Comparison of ENCODE assay signal across 25 cellular contexts in the genomic region with DNA sequence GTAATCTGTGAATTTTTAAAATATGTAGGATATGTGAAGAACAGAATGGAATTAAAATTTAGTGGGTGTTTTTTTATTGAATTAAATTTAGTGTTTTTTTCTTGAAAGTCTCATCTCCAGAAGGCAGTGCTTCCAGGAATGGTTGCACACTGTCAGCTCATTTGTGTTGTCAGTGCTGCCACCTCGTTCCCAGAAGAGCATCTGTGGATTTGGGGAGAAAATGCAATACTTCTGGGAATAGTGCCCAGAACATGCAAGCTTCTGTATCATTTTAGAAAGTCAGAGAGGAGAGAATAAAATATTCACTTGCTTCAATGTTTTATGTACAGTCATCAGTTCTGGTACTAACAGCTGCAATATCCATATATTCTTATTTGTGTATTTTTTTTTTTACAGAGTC.
DNase-seq lines count a peak whose midpoint lies in the region; ATAC-seq and TF ChIP-seq lines count a peak whose summit lies in the region.
"Had no signal": no experiment of that assay in that cellular context is flagged by ENCODE, and none has a peak within 500 bp of the region (broad histone marks: within the 10 kb centered on the region; RNA-seq: fewer than 3 reads in every experiment).

No MANE protein-coding gene starts in this region.

- no peak overlapping the region for H3K9ac ChIP-seq in MM.1S (ENCODE audit: low read length)

- H3K4me3 ChIP-seq in fibroblast of pulmonary artery (replicated peaks; ENCODE audit: low read depth, low read length) (no peak overlapping the region), MM.1S (ENCODE audit: low read length) (no peak overlapping the region)
- H3K4me3 ChIP-seq: SJCRH30 had no signal

- TF ChIP-seq CTCF in fibroblast of pulmonary artery (IDR thresholded peaks at IDR 0.05; ENCODE audit: low read length, missing control alignments) = no peak
- no peak for TF ChIP-seq CTCF in MM.1S (IDR thresholded peaks at IDR 0.05; ENCODE audit: low read length)

- no peaks in the 10 kb centered on the region for H3K27me3 ChIP-seq in MM.1S (replicated peaks; ENCODE audit: insufficient read depth, low read length)
- H3K27me3 ChIP-seq: SJCRH30 had no signal

- H3F3A ChIP-seq in MM.1S (ENCODE audit: insufficient read depth, low read length) = no peaks in the 10 kb centered on the region

- POLR2A ChIA-PET in HEK293T (lab: Yijun Ruan, JAX) = no interaction called here

- no peaks in the 10 kb centered on the region for H3K36me3 ChIP-seq in MM.1S (replicated peaks; ENCODE audit: insufficient read depth, low read length)
- H3K36me3 ChIP-seq: SJCRH30 had no signal

- H3K27ac ChIP-seq in MM.1S (ENCODE audit: low read length) = no peak overlapping the region
- H3K27ac ChIP-seq: SJCRH30 had no signal

- no peaks in the 10 kb centered on the region for H3K9me3 ChIP-seq in MM.1S (replicated peaks; ENCODE audit: insufficient read depth, low read length)
- H3K9me3 ChIP-seq: SJCRH30 had no signal

- CTCF ChIA-PET in HEK293T (lab: Yijun Ruan, JAX) = no interaction called here

- H3K4me1 ChIP-seq in MM.1S (ENCODE audit: low read length) = no peaks in the 10 kb centered on the region
- H3K4me1 ChIP-seq: SJCRH30 had no signal

- no peaks in the 10 kb centered on the region for H3K79me2 ChIP-seq in MM.1S (ENCODE audit: low read length)

- DNase-seq in G401 (ENCODE audit: low spot score) (peak; percentile 7), NCI-H446 treated with DMSO at 0.1 percent for 48 hours (lab: John Stamatoyannopoulos, UW) (peak; percentile 39), fibroblast of pulmonary artery (ENCODE audit: low read depth) (peak; percentile 10), occipital lobe (lab: John Stamatoyannopoulos, UW) (peak; percentile 8), HEK293T (ENCODE audit: extremely low spot score) (no peak), MM.1S (no peak)
- no peak for DNase-seq in activated CD4-positive, alpha-beta T cell treated with anti-CD3 and anti-CD28 coated beads for 48 hours
- DNase-seq: AML-193; CD4-positive, alpha-beta memory T cell; COR-L47; DMS53; GDM1; IMR-90; KG1; NCI-H1092; NCI-H1417 treated with DMSO at 0.1 percent for 48 hours; NCI-H187 treated with DMSO at 0.1 percent for 48 hours; NCI-H2171 treated with DMSO at 0.1 percent for 48 hours; NCI-H524 treated with DMSO at 0.1 percent for 48 hours; NCI-H774; PC-3; SJCRH30 had no signal

- in situ Hi-C loops in G401 (cut with HindIII; ENCODE audit: low sequenced_read_pairs) = no loop called here

- ATAC-seq in HG03039 (IDR thresholded peaks at IDR 0.05; ENCODE audit: unreplicated experiment) = no peak
- ATAC-seq: PC-3, Right ventricle myocardium inferior, SK-N-SH treated with all-trans-retinoic acid at 6 μM for 48 hours had no signal

- no peaks in the 10 kb centered on the region for H4K20me1 ChIP-seq in MM.1S (ENCODE audit: insufficient read depth, low read length)

- H3K4me2 ChIP-seq in MM.1S (ENCODE audit: low read depth, low read length) = no peak overlapping the region

- H3K9me2 ChIP-seq in MM.1S (replicated peaks; ENCODE audit: insufficient read depth, low read length) = no peaks in the 10 kb centered on the region

- H2AFZ ChIP-seq in MM.1S (ENCODE audit: low read length) = no peak overlapping the region

TF ChIP-seq in HEK293T, 16 proteins besides CTCF, POLR2A, EP300 and RAD21:
- TF ChIP-seq FOXK2 (IDR thresholded peaks at IDR 0.05) = no peak
- no peak for TF ChIP-seq ARNT (IDR thresholded peaks at IDR 0.05)
- no peak for TF ChIP-seq FOXM1 (IDR thresholded peaks at IDR 0.05; ENCODE audit: borderline replicate concordance)
- no peak for TF ChIP-seq L3MBTL2 (conservative IDR thresholded peaks at IDR 0.05)
- TF ChIP-seq CTBP1 (IDR thresholded peaks at IDR 0.05; ENCODE audit: borderline replicate concordance) = no peak
- TF ChIP-seq PKNOX1 (IDR thresholded peaks at IDR 0.05) = no peak
- TF ChIP-seq HDGF (IDR thresholded peaks at IDR 0.05; ENCODE audit: borderline replicate concordance) = no peak
- TF ChIP-seq SP1 (IDR thresholded peaks at IDR 0.05) = no peak
- TF ChIP-seq LEF1 (IDR thresholded peaks at IDR 0.05; ENCODE audit: borderline replicate concordance) = no peak
- TF ChIP-seq SUZ12 (IDR thresholded peaks at IDR 0.05) = no peak
- no peak for TF ChIP-seq ELF4 (IDR thresholded peaks at IDR 0.05)
- TF ChIP-seq TARDBP (IDR thresholded peaks at IDR 0.05) = no peak
- TF ChIP-seq NFRKB (IDR thresholded peaks at IDR 0.05) = no peak

Comparison
In these comparisons a context has a peak if more than half of its experiments do, and no peak if none do; other contexts are left out.
1. DNase-seq: peak in G401 (single experiment), NCI-H446 treated with DMSO at 0.1 percent for 48 hours (single experiment), fibroblast of pulmonary artery (single experiment) and occipital lobe (single experiment); none in HEK293T (single experiment), MM.1S (single experiment) and activated CD4-positive, alpha-beta T cell treated with anti-CD3 and anti-CD28 coated beads for 48 hours (single experiment).